Comparison of ENCODE assay signal across 1 cellular context in genomic region chr16:25106567-25107465, GRCh38.
TF ChIP-seq lines count a peak whose summit lies in the region.

No MANE protein-coding gene starts in this region.

TF ChIP-seq in HepG2, 621 proteins besides CTCF, POLR2A, EP300 and RAD21 (continued from another document and continues in another):
- TF ChIP-seq MNT (IDR thresholded peaks at IDR 0.05), result 0 out of 2 replicates have a peak, but pooled peaks have one; percentile 20
- peak; percentile 58; the same call in 1 of the 2 replicates for TF ChIP-seq ATF6 (CRISPR knock-in tag; conservative IDR thresholded peaks at IDR 0.05)
- TF ChIP-seq ZNF251 (CRISPR knock-in tag; IDR thresholded peaks at IDR 0.05), result no peak
- TF ChIP-seq MAZ (IDR thresholded peaks at IDR 0.05; ENCODE audit: borderline replicate concordance, low read depth, low read length), result peak; percentile 37
- peak; percentile 81; the same call in 1 of the 2 replicates for TF ChIP-seq MAZ (CRISPR knock-in tag; IDR thresholded peaks at IDR 0.05; ENCODE audit: low read depth)
- peak; percentile 77 for TF ChIP-seq FOXA3 (CRISPR knock-in tag; IDR thresholded peaks at IDR 0.05)
- peak; percentile 60; the same call in 1 of the 2 replicates for TF ChIP-seq ZNF512B (CRISPR knock-in tag; IDR thresholded peaks at IDR 0.05; ENCODE audit: borderline replicate concordance)
- peak; percentile 88 for TF ChIP-seq YY1 (IDR thresholded peaks at IDR 0.05; ENCODE audit: insufficient read depth, insufficient replicate concordance, low read depth, low read length)
- TF ChIP-seq MBD4 (IDR thresholded peaks at IDR 0.05; ENCODE audit: borderline replicate concordance, low read length), result no peak
- peak; percentile 87 for TF ChIP-seq KDM4B (CRISPR knock-in tag; IDR thresholded peaks at IDR 0.05)
- TF ChIP-seq GRHL1 (CRISPR knock-in tag; conservative IDR thresholded peaks at IDR 0.05), result no peak
- peak; percentile 76 for TF ChIP-seq GATAD2A (CRISPR knock-in tag; IDR thresholded peaks at IDR 0.05)
- no peak; the same call in 1 of the 2 replicates for TF ChIP-seq RFX3 (CRISPR knock-in tag; IDR thresholded peaks at IDR 0.05)
- peak; percentile 91 for TF ChIP-seq SALL1 (CRISPR knock-in tag; IDR thresholded peaks at IDR 0.05)
- TF ChIP-seq E2F2 (CRISPR knock-in tag; IDR thresholded peaks at IDR 0.05; ENCODE audit: borderline replicate concordance), result peak; percentile 85; the same call in 1 of the 2 replicates
- no peak for TF ChIP-seq RAD51 (IDR thresholded peaks at IDR 0.05; ENCODE audit: borderline replicate concordance)
- TF ChIP-seq ZNF713 (CRISPR knock-in tag; IDR thresholded peaks at IDR 0.05), result no peak
- no peak for TF ChIP-seq ZSCAN5A (CRISPR knock-in tag; IDR thresholded peaks at IDR 0.05; ENCODE audit: borderline replicate concordance)
- TF ChIP-seq ZBTB10 (CRISPR knock-in tag; IDR thresholded peaks at IDR 0.05; ENCODE audit: borderline replicate concordance), result peak; percentile 75; the same call in 1 of the 2 replicates
- no peak for TF ChIP-seq SIX1 (CRISPR knock-in tag; IDR thresholded peaks at IDR 0.05; ENCODE audit: borderline replicate concordance)
- peak; percentile 62 for TF ChIP-seq SP5 (CRISPR knock-in tag; IDR thresholded peaks at IDR 0.05; ENCODE audit: borderline replicate concordance, low read depth)
- TF ChIP-seq FOXP4 (CRISPR knock-in tag; IDR thresholded peaks at IDR 0.05), result peak; percentile 49; the same call in 1 of the 2 replicates
- TF ChIP-seq ZNF264 (CRISPR knock-in tag; IDR thresholded peaks at IDR 0.05), result peak; percentile 96
- peak; percentile 89 for TF ChIP-seq ZNF317 (CRISPR knock-in tag; IDR thresholded peaks at IDR 0.05)
- TF ChIP-seq ETV5 (CRISPR knock-in tag; IDR thresholded peaks at IDR 0.05; ENCODE audit: borderline replicate concordance), result peak; percentile 96
- no peak for TF ChIP-seq PRPF4 (IDR thresholded peaks at IDR 0.05; ENCODE audit: low read depth, low read length, poor library complexity, severe bottlenecking)
- TF ChIP-seq ZFX (CRISPR knock-in tag; IDR thresholded peaks at IDR 0.05; ENCODE audit: low read depth), result peak; percentile 94
- no peak for TF ChIP-seq XRCC5 (optimal IDR thresholded peaks at IDR 0.05; ENCODE audit: low read length)
- no peak for TF ChIP-seq THYN1 (CRISPR knock-in tag; IDR thresholded peaks at IDR 0.05; ENCODE audit: borderline replicate concordance, low read depth)
